ENCODE assay signal across 2 cellular contexts in the genomic region with DNA sequence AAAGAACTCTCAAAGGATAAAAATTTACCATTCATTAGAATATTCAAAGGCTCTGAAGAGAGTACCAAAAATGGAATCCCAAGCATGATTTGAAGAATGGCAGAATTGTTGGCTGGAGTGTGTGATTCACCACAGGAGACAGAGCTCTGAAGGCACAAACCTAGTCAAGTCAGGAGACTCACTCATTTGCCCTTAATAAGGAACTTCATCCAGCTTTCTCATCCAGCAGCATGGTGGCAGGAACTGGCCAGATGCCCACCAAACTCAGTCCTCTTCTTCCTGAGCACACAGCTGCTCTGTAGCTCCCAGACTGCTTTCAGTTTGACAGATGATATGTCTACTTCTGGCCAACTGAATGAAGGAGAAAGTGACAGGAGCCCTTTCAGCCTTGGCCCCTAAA.
A peak's percentile ranks its signal among the peaks of the same experiment; 100 is the strongest.
TF ChIP-seq lines count a peak whose summit lies in the region.

No MANE protein-coding gene starts in this region.

TF ChIP-seq in SK-N-SH, 30 proteins besides CTCF, POLR2A, EP300 and RAD21:
- TF ChIP-seq, protein P1, sequence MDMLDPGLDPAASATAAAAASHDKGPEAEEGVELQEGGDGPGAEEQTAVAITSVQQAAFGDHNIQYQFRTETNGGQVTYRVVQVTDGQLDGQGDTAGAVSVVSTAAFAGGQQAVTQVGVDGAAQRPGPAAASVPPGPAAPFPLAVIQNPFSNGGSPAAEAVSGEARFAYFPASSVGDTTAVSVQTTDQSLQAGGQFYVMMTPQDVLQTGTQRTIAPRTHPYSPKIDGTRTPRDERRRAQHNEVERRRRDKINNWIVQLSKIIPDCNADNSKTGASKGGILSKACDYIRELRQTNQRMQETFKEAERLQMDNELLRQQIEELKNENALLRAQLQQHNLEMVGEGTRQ (IDR thresholded peaks at IDR 0.05; ENCODE audit: borderline replicate concordance, low read depth, low read length): no peak
- peak; percentile 35; the same call in 1 of the 2 replicates for TF ChIP-seq TCF12 (IDR thresholded peaks at IDR 0.05)
- no peak for TF ChIP-seq MAX (IDR thresholded peaks at IDR 0.05; ENCODE audit: low read depth)
- 0 out of 2 replicates have a peak, but pooled peaks have one; percentile 10 for TF ChIP-seq TEAD4 (IDR thresholded peaks at IDR 0.05; ENCODE audit: borderline replicate concordance, insufficient read depth)
- TF ChIP-seq, protein P2, sequence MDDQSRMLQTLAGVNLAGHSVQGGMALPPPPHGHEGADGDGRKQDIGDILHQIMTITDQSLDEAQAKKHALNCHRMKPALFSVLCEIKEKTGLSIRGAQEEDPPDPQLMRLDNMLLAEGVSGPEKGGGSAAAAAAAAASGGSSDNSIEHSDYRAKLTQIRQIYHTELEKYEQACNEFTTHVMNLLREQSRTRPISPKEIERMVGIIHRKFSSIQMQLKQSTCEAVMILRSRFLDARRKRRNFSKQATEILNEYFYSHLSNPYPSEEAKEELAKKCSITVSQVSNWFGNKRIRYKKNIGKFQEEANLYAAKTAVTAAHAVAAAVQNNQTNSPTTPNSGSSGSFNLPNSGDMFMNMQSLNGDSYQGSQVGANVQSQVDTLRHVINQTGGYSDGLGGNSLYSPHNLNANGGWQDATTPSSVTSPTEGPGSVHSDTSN (IDR thresholded peaks at IDR 0.05): no peak
- TF ChIP-seq GABPA (IDR thresholded peaks at IDR 0.05; ENCODE audit: low read depth): no peak
- TF ChIP-seq ZBTB33 (IDR thresholded peaks at IDR 0.05; ENCODE audit: borderline replicate concordance, low read depth): no peak
- TF ChIP-seq FOSL2 (IDR thresholded peaks at IDR 0.05; ENCODE audit: borderline replicate concordance, low read depth): 0 out of 2 replicates have a peak, but pooled peaks have one; percentile 12
- no peak for TF ChIP-seq RCOR1 (IDR thresholded peaks at IDR 0.05; ENCODE audit: low read length)
- no peak for TF ChIP-seq USF1 (IDR thresholded peaks at IDR 0.05; ENCODE audit: borderline replicate concordance, low read depth)
- no peak for TF ChIP-seq MEF2A (IDR thresholded peaks at IDR 0.05; ENCODE audit: borderline replicate concordance, low read depth)
- TF ChIP-seq, protein P3, sequence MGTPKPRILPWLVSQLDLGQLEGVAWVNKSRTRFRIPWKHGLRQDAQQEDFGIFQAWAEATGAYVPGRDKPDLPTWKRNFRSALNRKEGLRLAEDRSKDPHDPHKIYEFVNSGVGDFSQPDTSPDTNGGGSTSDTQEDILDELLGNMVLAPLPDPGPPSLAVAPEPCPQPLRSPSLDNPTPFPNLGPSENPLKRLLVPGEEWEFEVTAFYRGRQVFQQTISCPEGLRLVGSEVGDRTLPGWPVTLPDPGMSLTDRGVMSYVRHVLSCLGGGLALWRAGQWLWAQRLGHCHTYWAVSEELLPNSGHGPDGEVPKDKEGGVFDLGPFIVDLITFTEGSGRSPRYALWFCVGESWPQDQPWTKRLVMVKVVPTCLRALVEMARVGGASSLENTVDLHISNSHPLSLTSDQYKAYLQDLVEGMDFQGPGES (IDR thresholded peaks at IDR 0.05; ENCODE audit: low read depth, low read length): no peak
- no peak for TF ChIP-seq GATA2 (CRISPR knock-in tag; IDR thresholded peaks at IDR 0.05)
- TF ChIP-seq POLR2AphosphoS5 (IDR thresholded peaks at IDR 0.05; ENCODE audit: low read depth, low read length): no peak
- TF ChIP-seq SMC3 (IDR thresholded peaks at IDR 0.05; ENCODE audit: low read depth, low read length): no peak
- TF ChIP-seq CHD2 (IDR thresholded peaks at IDR 0.05; ENCODE audit: low read length, partially characterized antibody): no peak
- peak; percentile 46 for TF ChIP-seq NFIC (IDR thresholded peaks at IDR 0.05; ENCODE audit: borderline replicate concordance)
- TF ChIP-seq YY1 (IDR thresholded peaks at IDR 0.05; ENCODE audit: low read depth): no peak
- TF ChIP-seq EZH2phosphoT487 (IDR thresholded peaks at IDR 0.05; ENCODE audit: borderline replicate concordance, low read depth): no peak
- no peak for TF ChIP-seq JUND (IDR thresholded peaks at IDR 0.05)
- no peak for TF ChIP-seq ELF1 (IDR thresholded peaks at IDR 0.05)

TF ChIP-seq in HepG2, 621 proteins besides CTCF, POLR2A, EP300 and RAD21:
- no peak for TF ChIP-seq TP53 (CRISPR knock-in tag; conservative IDR thresholded peaks at IDR 0.05)
- TF ChIP-seq, protein P4, sequence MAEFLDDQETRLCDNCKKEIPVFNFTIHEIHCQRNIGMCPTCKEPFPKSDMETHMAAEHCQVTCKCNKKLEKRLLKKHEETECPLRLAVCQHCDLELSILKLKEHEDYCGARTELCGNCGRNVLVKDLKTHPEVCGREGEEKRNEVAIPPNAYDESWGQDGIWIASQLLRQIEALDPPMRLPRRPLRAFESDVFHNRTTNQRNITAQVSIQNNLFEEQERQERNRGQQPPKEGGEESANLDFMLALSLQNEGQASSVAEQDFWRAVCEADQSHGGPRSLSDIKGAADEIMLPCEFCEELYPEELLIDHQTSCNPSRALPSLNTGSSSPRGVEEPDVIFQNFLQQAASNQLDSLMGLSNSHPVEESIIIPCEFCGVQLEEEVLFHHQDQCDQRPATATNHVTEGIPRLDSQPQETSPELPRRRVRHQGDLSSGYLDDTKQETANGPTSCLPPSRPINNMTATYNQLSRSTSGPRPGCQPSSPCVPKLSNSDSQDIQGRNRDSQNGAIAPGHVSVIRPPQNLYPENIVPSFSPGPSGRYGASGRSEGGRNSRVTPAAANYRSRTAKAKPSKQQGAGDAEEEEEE (CRISPR knock-in tag; IDR thresholded peaks at IDR 0.05; ENCODE audit: borderline replicate concordance): no peak
- no peak for TF ChIP-seq ZNF18 (CRISPR knock-in tag; IDR thresholded peaks at IDR 0.05; ENCODE audit: insufficient replicate concordance)
- TF ChIP-seq AKNA (CRISPR knock-in tag; IDR thresholded peaks at IDR 0.05; ENCODE audit: borderline replicate concordance): no peak
- TF ChIP-seq CENPT (CRISPR knock-in tag; IDR thresholded peaks at IDR 0.05; ENCODE audit: low read depth): no peak
- TF ChIP-seq PAWR (CRISPR knock-in tag; IDR thresholded peaks at IDR 0.05; ENCODE audit: borderline replicate concordance): no peak
- TF ChIP-seq ZNF616 (CRISPR knock-in tag; IDR thresholded peaks at IDR 0.05; ENCODE audit: low read depth): no peak
- no peak for TF ChIP-seq SMARCC2 (IDR thresholded peaks at IDR 0.05)
- no peak for TF ChIP-seq MTERF4 (CRISPR knock-in tag; IDR thresholded peaks at IDR 0.05)
- no peak for TF ChIP-seq ZNF782 (CRISPR knock-in tag; IDR thresholded peaks at IDR 0.05; ENCODE audit: borderline replicate concordance)
- TF ChIP-seq XRCC5 (optimal IDR thresholded peaks at IDR 0.05; ENCODE audit: low read length): no peak
- TF ChIP-seq GATAD2A (CRISPR knock-in tag; IDR thresholded peaks at IDR 0.05): no peak
